ENCODE assay signal across 15 cellular contexts in genomic region chr3:186980989-186981388, GRCh38. TPM values are rescaled to one million over a fixed set of nuclear protein-coding genes. Genes with fewer than 3 reads are reported as not detected.
DNase-seq lines count a peak whose midpoint lies in the region; ATAC-seq and TF ChIP-seq lines count a peak whose summit lies in the region.
"Had no signal": no experiment of that assay in that cellular context is flagged by ENCODE, and none has a peak within 500 bp of the region (broad histone marks: within the 10 kb centered on the region; RNA-seq: fewer than 3 reads in every experiment).

No MANE protein-coding gene starts in this region.

- H3K27me3 ChIP-seq in OCI-LY1 (ENCODE audit: insufficient read depth, low read length) (no peaks in the 10 kb centered on the region), mammary epithelial cell (ENCODE audit: insufficient read depth, low read length) (no peaks in the 10 kb centered on the region)

- H4K20me1 ChIP-seq in OCI-LY1 (ENCODE audit: insufficient read depth, low read length), result no peaks in the 10 kb centered on the region
- H4K20me1 ChIP-seq in mammary epithelial cell (ENCODE audit: insufficient read depth, low read length), result no peaks in the 10 kb centered on the region

- TF ChIP-seq CTCF in OCI-LY1 (IDR thresholded peaks at IDR 0.05; ENCODE audit: low read length), result no peak
- TF ChIP-seq CTCF in mammary epithelial cell (conservative IDR thresholded peaks at IDR 0.05 in 1 of 2, IDR thresholded peaks at IDR 0.05 in 1 of 2; ENCODE audit: extremely low read depth in 1 of 2, insufficient read depth in 1 of 2, low read depth in 1 of 2, low read length in 2 of 2), result no peak

- no TSS peak for BruUV-seq in mammary epithelial cell (replicated peaks; lab: Mats Ljungman, UMichigan)

- H2AFZ ChIP-seq in OCI-LY1 (ENCODE audit: low read length) (no peak overlapping the region), mammary epithelial cell (ENCODE audit: low read depth, low read length) (no peak overlapping the region)

- in situ Hi-C loops in mammary epithelial cell (cut with MboI; ENCODE audit: low sequenced_read_pairs in 2 of 2), result no loop called here

- no peak for ATAC-seq in effector memory CD8-positive, alpha-beta T cell (replicated peaks)
- ATAC-seq in stimulated activated naive B cell treated with anti-CD40 and anti-IgM and Interleukin-4, amounts not matched to agents 10 μg/mL and 1 μg/mL and 100 μg/mL, for 72 hours (replicated peaks), result no peak
- ATAC-seq in HG03135 (IDR thresholded peaks at IDR 0.05; ENCODE audit: unreplicated experiment), result no peak
- ATAC-seq: A549 had no signal

- no peaks in the 10 kb centered on the region for H3K9me3 ChIP-seq in OCI-LY1 (ENCODE audit: low read length)
- no peaks in the 10 kb centered on the region for H3K9me3 ChIP-seq in mammary epithelial cell (replicated peaks; ENCODE audit: insufficient read depth, low read length)
- H3K9me3 ChIP-seq: A549, MG63 had no signal

- H3K4me2 ChIP-seq in OCI-LY1 (ENCODE audit: low read length), result no peak overlapping the region
- no peak overlapping the region for H3K4me2 ChIP-seq in mammary epithelial cell (ENCODE audit: insufficient read depth, low read depth, low read length)
- H3K4me2 ChIP-seq: A549 had no signal

- H3K4me1 Mint-ChIP-seq in activated naive CD4-positive, alpha-beta T cell treated with anti-CD3 and anti-CD28 coated beads, Interleukin-2, amount 50 U/mL, for 24 hours, result peaks cover 42% of the 10 kb centered on the region
- peaks cover 23 to 37% of the 10 kb centered on the region in 2 donors for H3K4me1 Mint-ChIP-seq in effector memory CD8-positive, alpha-beta T cell (ENCODE audit: low read depth in 2 of 2)
- peaks cover 35 to 61% of the 10 kb centered on the region in 2 donors for H3K4me1 Mint-ChIP-seq in stimulated activated naive B cell treated with anti-CD40 and anti-IgM and Interleukin-4, amounts not matched to agents 10 μg/mL and 1 μg/mL and 100 μg/mL, for 72 hours

- intact Hi-C loops in mammary epithelial cell (cut with micrococcal nuclease), result no loop called here

- CTCF ChIA-PET in mammary epithelial cell (lab: Charles Lee; ENCODE audit: low non-redundant PET), result no interaction called here

- no peak for DNase-seq in activated naive CD4-positive, alpha-beta T cell treated with Interleukin-2 at 50 U/mL for 16 hours
- DNase-seq in effector memory CD8-positive, alpha-beta T cell, result no peak
- no peak for DNase-seq in stimulated activated naive B cell treated with anti-CD40 and anti-IgM and Interleukin-4, amounts not matched to agents 10 μg/mL and 1 μg/mL and 100 μg/mL, for 72 hours
- no peak for DNase-seq in mammary epithelial cell
- DNase-seq: C1 segment of cervical spinal cord, COR-L47, GF-D8, MG63, NCI-H1092, NCI-H2081 treated with DMSO at 0.1 percent for 48 hours, NCI-H510A treated with DMSO at 0.1 percent for 48 hours had no signal

- no peaks in the 10 kb centered on the region for H3K79me2 ChIP-seq in OCI-LY1 (ENCODE audit: insufficient read depth, low read length)
- no peaks in the 10 kb centered on the region for H3K79me2 ChIP-seq in mammary epithelial cell (ENCODE audit: insufficient read depth, low read length)

- H3K27ac ChIP-seq in OCI-LY1 (ENCODE audit: low read depth, low read length, poor library complexity, severe bottlenecking) (peak overlapping the region; percentile 47), mammary epithelial cell (ENCODE audit: insufficient read depth, low read depth, low read length) (no peak overlapping the region)
- H3K27ac ChIP-seq: A549 had no signal

- H3K4me1 ChIP-seq in OCI-LY1 (ENCODE audit: insufficient read depth, low read length, severe bottlenecking) (peaks cover 27% of the 10 kb centered on the region), mammary epithelial cell (ENCODE audit: insufficient read depth, low read length) (peaks cover 9% of the 10 kb centered on the region)

- H3F3A ChIP-seq in OCI-LY1 (ENCODE audit: insufficient read depth, low read length), result no peaks in the 10 kb centered on the region

- no peak overlapping the region for H3K4me3 Mint-ChIP-seq in activated naive CD4-positive, alpha-beta T cell treated with anti-CD3 and anti-CD28 coated beads, Interleukin-2, amount 50 U/mL, for 24 hours
- no peak overlapping the region for H3K4me3 Mint-ChIP-seq in effector memory CD8-positive, alpha-beta T cell
- no peak overlapping the region for H3K4me3 Mint-ChIP-seq in stimulated activated naive B cell treated with anti-CD40 and anti-IgM and Interleukin-4, amounts not matched to agents 10 μg/mL and 1 μg/mL and 100 μg/mL, for 72 hours

- peak overlapping the region; percentile 30 for H3K27ac Mint-ChIP-seq in activated naive CD4-positive, alpha-beta T cell treated with anti-CD3 and anti-CD28 coated beads, Interleukin-2, amount 50 U/mL, for 24 hours
- H3K27ac Mint-ChIP-seq in effector memory CD8-positive, alpha-beta T cell, result peak overlapping the region; percentile 6 to 22
- H3K27ac Mint-ChIP-seq in stimulated activated naive B cell treated with anti-CD40 and anti-IgM and Interleukin-4, amounts not matched to agents 10 μg/mL and 1 μg/mL and 100 μg/mL, for 72 hours, result peak overlapping the region; percentile 76

- no peak overlapping the region for H3K9ac ChIP-seq in OCI-LY1 (ENCODE audit: low read length)
- H3K9ac ChIP-seq in mammary epithelial cell (ENCODE audit: insufficient read depth, low read length), result no peak overlapping the region

- peaks cover 23% of the 10 kb centered on the region for H3K36me3 Mint-ChIP-seq in activated naive CD4-positive, alpha-beta T cell treated with anti-CD3 and anti-CD28 coated beads, Interleukin-2, amount 50 U/mL, for 24 hours
- H3K36me3 Mint-ChIP-seq in effector memory CD8-positive, alpha-beta T cell (ENCODE audit: insufficient read depth), result peaks cover 75% of the 10 kb centered on the region
- H3K36me3 Mint-ChIP-seq in stimulated activated naive B cell treated with anti-CD40 and anti-IgM and Interleukin-4, amounts not matched to agents 10 μg/mL and 1 μg/mL and 100 μg/mL, for 72 hours, result peaks cover 25 to 61% of the 10 kb centered on the region in 2 donors

- no peaks in the 10 kb centered on the region for H3K9me2 ChIP-seq in OCI-LY1 (ENCODE audit: low read depth, low read length)

- H3K9me3 Mint-ChIP-seq in activated naive CD4-positive, alpha-beta T cell treated with anti-CD3 and anti-CD28 coated beads, Interleukin-2, amount 50 U/mL, for 24 hours, result no peaks in the 10 kb centered on the region
- no peaks in the 10 kb centered on the region for H3K9me3 Mint-ChIP-seq in effector memory CD8-positive, alpha-beta T cell
- H3K9me3 Mint-ChIP-seq in stimulated activated naive B cell treated with anti-CD40 and anti-IgM and Interleukin-4, amounts not matched to agents 10 μg/mL and 1 μg/mL and 100 μg/mL, for 72 hours, result no peaks in the 10 kb centered on the region

- H3K36me3 ChIP-seq in OCI-LY1 (ENCODE audit: insufficient read depth, low read length), result peaks cover 77% of the 10 kb centered on the region
- H3K36me3 ChIP-seq in mammary epithelial cell (ENCODE audit: insufficient read depth, low read length), result peaks cover 3% of the 10 kb centered on the region
- H3K36me3 ChIP-seq: MG63 had no signal

- H3K27me3 Mint-ChIP-seq in activated naive CD4-positive, alpha-beta T cell treated with anti-CD3 and anti-CD28 coated beads, Interleukin-2, amount 50 U/mL, for 24 hours, result no peaks in the 10 kb centered on the region
- H3K27me3 Mint-ChIP-seq in effector memory CD8-positive, alpha-beta T cell, result no peaks in the 10 kb centered on the region
- H3K27me3 Mint-ChIP-seq in stimulated activated naive B cell treated with anti-CD40 and anti-IgM and Interleukin-4, amounts not matched to agents 10 μg/mL and 1 μg/mL and 100 μg/mL, for 72 hours, result no peaks in the 10 kb centered on the region

- 47% methylated on average over 2 of the region's 2 CpGs for WGBS in mammary epithelial cell (ENCODE audit: low coverage, missing lambda C conversion rate)

- H3K4me3 ChIP-seq in OCI-LY1 (ENCODE audit: low read depth, low read length, poor library complexity, severe bottlenecking) (no peak overlapping the region), mammary epithelial cell (replicated peaks in 1 of 3; ENCODE audit: insufficient read depth in 1 of 3, low read depth in 2 of 3, low read length in 3 of 3) (no peak overlapping the region)
- H3K4me3 ChIP-seq: A549, MG63 had no signal

- dilution Hi-C loops in mammary epithelial cell (cut with HindIII; ENCODE audit: low sequenced_read_pairs), result no loop called here

RNA-seq across cellular contexts. Expression of gene ST6GAL1, which starts 50.7 kb away (rescaled TPM):
- total RNA-seq in mammary epithelial cell, result 10 to 100 TPM; 21.8 to 22.6 TPM
- 18.4 TPM for polyA plus RNA-seq in mammary epithelial cell
- 32.2 TPM for polyA minus RNA-seq in mammary epithelial cell

Comparison
In these comparisons a context has a peak if more than half of its experiments do, and no peak if none do; other contexts are left out.
1. H3K27ac Mint-ChIP-seq: peak in every context shown above with its lines; median percentile 76 in stimulated activated naive B cell treated with anti-CD40 and anti-IgM and Interleukin-4, amounts not matched to agents 10 μg/mL and 1 μg/mL and 100 μg/mL, for 72 hours; 30 in activated naive CD4-positive, alpha-beta T cell treated with anti-CD3 and anti-CD28 coated beads, Interleukin-2, amount 50 U/mL, for 24 hours; 14 in effector memory CD8-positive, alpha-beta T cell.